In genomic region chr7:47380325-47381131, GRCh38 we compare ENCODE assay signal across 12 cellular contexts.
DNase-seq lines count a peak whose midpoint lies in the region; ATAC-seq and TF ChIP-seq lines count a peak whose summit lies in the region.
"Had no signal": no experiment of that assay in that cellular context is flagged by ENCODE, and none has a peak within 500 bp of the region (broad histone marks: within the 10 kb centered on the region; RNA-seq: fewer than 3 reads in every experiment).

No MANE protein-coding gene starts in this region.

- H3K4ac ChIP-seq in neuronal stem cell (ENCODE audit: low read length), result no peak overlapping the region

- peak overlapping the region; percentile 26 for H3K4me3 ChIP-seq in SJSA1
- peak overlapping the region in 1 of 2 donors; percentile 19 for H3K4me3 ChIP-seq in gastroesophageal sphincter
- H3K4me3 ChIP-seq in neuronal stem cell (ENCODE audit: low read length in 2 of 2), result no peak overlapping the region

- WGBS in gastroesophageal sphincter (ENCODE audit: low coverage in 1 of 2), 2 donors, result 20 to 52% methylated on average over 5 to 6 of the region's 15 CpGs
- WGBS in neuronal stem cell (ENCODE audit: extremely low coverage in 2 of 2, insufficient read length in 2 of 2, insufficient replicate concordance in 1 of 2), 2 donors, result no CpG with 5 or more reads among the region's 15 CpGs

- peak overlapping the region; percentile 89 for H3K18ac ChIP-seq in neuronal stem cell (ENCODE audit: low read length)

- no peak overlapping the region for H2BK120ac ChIP-seq in neuronal stem cell (ENCODE audit: low read depth, low read length)

- peak; percentile 47 for DNase-seq in EH (ENCODE audit: low read depth)
- no peak for DNase-seq in SJSA1 (ENCODE audit: low read depth in 1 of 2, low spot score in 2 of 2)
- DNase-seq in neuronal stem cell (ENCODE audit: low spot score), result peak; percentile 11
- no peak for DNase-seq in NK-92 (lab: John Stamatoyannopoulos, UW; ENCODE audit: unreplicated experiment)
- DNase-seq in effector CD4-positive, alpha-beta T cell, result no peak
- DNase-seq in MV-4-11 (lab: John Stamatoyannopoulos, UW), result no peak
- no peak for DNase-seq in T1000 (lab: John Stamatoyannopoulos, UW)
- DNase-seq: CD8-positive, alpha-beta memory T cell; foreskin melanocyte; NK-92 treated with Interleukin-12 subunit alpha and Interleukin-12 subunit beta, amount 100 ng/mL, for 24 hours; stimulated activated CD4-positive, alpha-beta T cell treated with anti-CD3 and anti-CD28 coated beads, Interleukin-2, amount 100 ng/mL, for 24 hours had no signal

- H3K9me3 ChIP-seq in SJSA1 (replicated peaks) (no peaks in the 10 kb centered on the region), gastroesophageal sphincter (no peaks in the 10 kb centered on the region), neuronal stem cell (replicated peaks in 1 of 2; ENCODE audit: control insufficient read depth in 2 of 2, insufficient read depth in 1 of 2, low read depth in 1 of 2, low read length in 2 of 2) (no peaks in the 10 kb centered on the region)

- no peak for TF ChIP-seq EP300 in gastroesophageal sphincter (IDR thresholded peaks at IDR 0.05)

- peak overlapping the region; percentile 7 for H3K9ac ChIP-seq in neuronal stem cell (ENCODE audit: low read depth, low read length, poor library complexity)

- H3K36me3 ChIP-seq in SJSA1 (peaks cover 29% of the 10 kb centered on the region), gastroesophageal sphincter (peaks cover 0 to 11% of the 10 kb centered on the region in 2 donors), neuronal stem cell (replicated peaks in 1 of 2; ENCODE audit: control insufficient read depth in 2 of 2, insufficient read depth in 2 of 2, low read length in 2 of 2) (peaks cover 0 to 9% of the 10 kb centered on the region in 2 donors)

- peak overlapping the region; percentile 38 for H2AK5ac ChIP-seq in neuronal stem cell (ENCODE audit: low read depth, low read length)

- no peak overlapping the region for H3K4me2 ChIP-seq in neuronal stem cell (ENCODE audit: insufficient read depth, low read length, poor library complexity, severe bottlenecking)

- H2BK12ac ChIP-seq in neuronal stem cell (ENCODE audit: low read length), result no peak overlapping the region

- H3K23ac ChIP-seq in neuronal stem cell (ENCODE audit: low read depth, low read length, poor library complexity), result no peak overlapping the region

- H2BK15ac ChIP-seq in neuronal stem cell (ENCODE audit: low read length), result no peak overlapping the region

- H3K79me1 ChIP-seq in neuronal stem cell (ENCODE audit: low read depth, low read length), result peaks cover 3% of the 10 kb centered on the region

- TF ChIP-seq POLR2A in gastroesophageal sphincter (IDR thresholded peaks at IDR 0.05), result no peak

- no peak overlapping the region for H4K8ac ChIP-seq in neuronal stem cell (ENCODE audit: low read depth, low read length)

- H2BK5ac ChIP-seq in neuronal stem cell (ENCODE audit: low read length), result no peak overlapping the region

- H3K4me1 ChIP-seq in SJSA1 (replicated peaks) (peaks cover 85% of the 10 kb centered on the region), gastroesophageal sphincter (peaks cover 0 to 19% (median 9%) of the 10 kb centered on the region in 3 donors), neuronal stem cell (ENCODE audit: control insufficient read depth in 2 of 2, insufficient read depth in 1 of 2, low read depth in 1 of 2, low read length in 2 of 2) (peaks cover 45 to 52% of the 10 kb centered on the region in 2 donors)

- no peak overlapping the region for H4K91ac ChIP-seq in neuronal stem cell (ENCODE audit: low read depth, low read length, poor library complexity)

- H3K14ac ChIP-seq in neuronal stem cell (ENCODE audit: low read length), result peak overlapping the region; percentile 23

- H3K27ac ChIP-seq in SJSA1 (peak overlapping the region; percentile 82), gastroesophageal sphincter (peak overlapping the region in 3 of 4 donors; percentile 49 to 55 (median 54)), neuronal stem cell (replicated peaks; ENCODE audit: low read length) (peak overlapping the region; percentile 11)

- no peak for TF ChIP-seq CTCF in gastroesophageal sphincter (IDR thresholded peaks at IDR 0.05)

- H2AFZ ChIP-seq in neuronal stem cell (ENCODE audit: low read length), result peak overlapping the region; percentile 66

- H3K27me3 ChIP-seq in SJSA1 (replicated peaks) (no peaks in the 10 kb centered on the region), gastroesophageal sphincter (no peaks in the 10 kb centered on the region), neuronal stem cell (ENCODE audit: control insufficient read depth in 3 of 3, insufficient read depth in 3 of 3, low read depth in 1 of 3, low read length in 3 of 3) (no peaks in the 10 kb centered on the region)

- no peak for ATAC-seq in gastroesophageal sphincter

Comparison
In these comparisons a context has a peak if more than half of its experiments do, and no peak if none do; other contexts are left out.
1. DNase-seq: peak in EH (single experiment) and neuronal stem cell (single experiment); none in SJSA1 (0 of 2), NK-92 (single experiment), effector CD4-positive, alpha-beta T cell (single experiment), MV-4-11 (single experiment) and T1000 (single experiment).
2. H3K27ac ChIP-seq: peak in every context shown above with its lines; median percentile 82 in SJSA1; 54 in gastroesophageal sphincter; 11 in neuronal stem cell.